In genomic region chr7:30430777-30431176, GRCh38 we compare ENCODE assay signal across 10 cellular contexts. TPM values are rescaled to one million over a fixed set of nuclear protein-coding genes. Genes with fewer than 3 reads are reported as not detected.
DNase-seq lines count a peak whose midpoint lies in the region; TF ChIP-seq lines count a peak whose summit lies in the region.
"Had no signal": no experiment of that assay in that cellular context is flagged by ENCODE, and none has a peak within 500 bp of the region (broad histone marks: within the 10 kb centered on the region; RNA-seq: fewer than 3 reads in every experiment).

No MANE protein-coding gene starts in this region.

- POLR2A ChIA-PET in GM10248 (lab: Yijun Ruan, JAX): no interaction called here

- H3K4me1 ChIP-seq in mucosa of rectum (ENCODE audit: control insufficient read depth in 2 of 2, insufficient read depth in 2 of 2, low read length in 2 of 2): peaks cover 31 to 48% of the 10 kb centered on the region in 2 donors
- H3K4me1 ChIP-seq in smooth muscle cell (ENCODE audit: low read depth): no peaks in the 10 kb centered on the region
- no peaks in the 10 kb centered on the region for H3K4me1 ChIP-seq in mesendoderm (ENCODE audit: control insufficient read depth, low read depth, low read length)

- H3K9me3 ChIP-seq in mucosa of rectum (ENCODE audit: control insufficient read depth in 2 of 2, low read length in 2 of 2): no peaks in the 10 kb centered on the region
- no peaks in the 10 kb centered on the region for H3K9me3 ChIP-seq in smooth muscle cell (replicated peaks; ENCODE audit: low read depth)

- no peaks in the 10 kb centered on the region for H3K27me3 ChIP-seq in mucosa of rectum (ENCODE audit: control insufficient read depth in 2 of 2, insufficient read depth in 2 of 2, low read length in 2 of 2)
- H3K27me3 ChIP-seq in smooth muscle cell (ENCODE audit: low read depth): no peaks in the 10 kb centered on the region
- no peaks in the 10 kb centered on the region for H3K27me3 ChIP-seq in mesendoderm (ENCODE audit: insufficient read depth, low read length, poor library complexity)

- WGBS in smooth muscle cell (ENCODE audit: low lambda C conversion rate): 75% methylated on average over 1 of the region's 1 CpG
- no CpG with 5 or more reads among the region's 1 CpG for WGBS in mesendoderm (ENCODE audit: extremely low coverage, insufficient coverage, low lambda C conversion rate)

- no peaks in the 10 kb centered on the region for H3K79me1 ChIP-seq in mesendoderm (ENCODE audit: low read length)

- no peaks in the 10 kb centered on the region for H4K20me1 ChIP-seq in smooth muscle cell (ENCODE audit: low read depth)

- in situ Hi-C loops in KBM-7 (cut with MboI; ENCODE audit: low pct_unique_long_range_greater_than_20kb, low sequenced_read_pairs): no loop called here

- no peak overlapping the region for H2BK5ac ChIP-seq in mesendoderm (ENCODE audit: low read length)

- H2BK15ac ChIP-seq in mesendoderm (replicated peaks; ENCODE audit: low read depth): no peak overlapping the region

- H3K9ac ChIP-seq in mucosa of rectum (ENCODE audit: low read depth in 1 of 2, low read length in 2 of 2): peak overlapping the region; percentile 28 to 61
- no peak overlapping the region for H3K9ac ChIP-seq in smooth muscle cell (ENCODE audit: low read depth)
- no peak overlapping the region for H3K9ac ChIP-seq in mesendoderm (ENCODE audit: low read length)

- H3K56ac ChIP-seq in mesendoderm (ENCODE audit: low read length): no peak overlapping the region

- no peak overlapping the region for H2AFZ ChIP-seq in smooth muscle cell (ENCODE audit: low read depth)

- H4K8ac ChIP-seq in mesendoderm (ENCODE audit: low read depth, low read length): no peak overlapping the region

- no peak overlapping the region for H2BK120ac ChIP-seq in mesendoderm (ENCODE audit: low read depth, low read length)

- peak overlapping the region; percentile 89 for H3K27ac ChIP-seq in C4-2B
- peak overlapping the region; percentile 92 to 94 for H3K27ac ChIP-seq in mucosa of rectum (ENCODE audit: low read depth in 2 of 2, low read length in 2 of 2)
- no peak overlapping the region for H3K27ac ChIP-seq in smooth muscle cell (ENCODE audit: low read depth)
- H3K27ac ChIP-seq in mesendoderm (ENCODE audit: low read depth, low read length): no peak overlapping the region
- H3K27ac ChIP-seq: WERI-Rb-1 had no signal

- no peak overlapping the region for H3K18ac ChIP-seq in mesendoderm (ENCODE audit: low read length)

- H3K4ac ChIP-seq in mesendoderm (ENCODE audit: low read depth, low read length): no peak overlapping the region

- CTCF ChIA-PET in GM10248 (lab: Yijun Ruan, JAX): interaction anchor here (0.8 kb wide), 2 partner anchors 8 to 19 kb away, joined by 3 read pairs; no protein-coding TSS in a partner anchor

- peak; percentile 61 for DNase-seq in KBM-7
- peak; percentile 62 for DNase-seq in SKM-1 (lab: John Stamatoyannopoulos, UW; ENCODE audit: unreplicated experiment)
- no peak for DNase-seq in GM10248 (ENCODE audit: extremely low spot score)
- DNase-seq in smooth muscle cell (lab: John Stamatoyannopoulos, UW; ENCODE audit: unreplicated experiment): no peak
- no peak for DNase-seq in germinal center (ENCODE audit: low spot score)
- DNase-seq in mesendoderm: no peak
- DNase-seq: stimulated activated naive CD8-positive, alpha-beta T cell treated with anti-CD3 and anti-CD28 coated beads, Interleukin-15, Interleukin-2, amounts not matched to agents 100 U/mL and 50 U/mL, for 24 hours; WERI-Rb-1 had no signal

- no peak overlapping the region for H4K5ac ChIP-seq in mesendoderm (ENCODE audit: low read length)

- H3K4me2 ChIP-seq in smooth muscle cell (no peak overlapping the region), mesendoderm (ENCODE audit: low read length) (no peak overlapping the region)

- no peaks in the 10 kb centered on the region for H3F3A ChIP-seq in smooth muscle cell (ENCODE audit: low read depth)

- no peak overlapping the region for H3K23ac ChIP-seq in mesendoderm (ENCODE audit: low read length)

- no peak for TF ChIP-seq CTCF in C4-2B (conservative IDR thresholded peaks at IDR 0.05)
- TF ChIP-seq CTCF in GM10248 (IDR thresholded peaks at IDR 0.05; ENCODE audit: control extremely low read depth, extremely low read depth, low read depth, missing control alignments): no peak
- no peak for TF ChIP-seq CTCF in smooth muscle cell (IDR thresholded peaks at IDR 0.05; ENCODE audit: borderline replicate concordance, insufficient read depth, poor library complexity, severe bottlenecking)

- H3K79me2 ChIP-seq in smooth muscle cell (ENCODE audit: low read depth) (no peaks in the 10 kb centered on the region), mesendoderm (ENCODE audit: control insufficient read depth, insufficient read depth, low read length) (no peaks in the 10 kb centered on the region)

- H3K4me3 ChIP-seq in mucosa of rectum (ENCODE audit: low read length in 2 of 2): peak overlapping the region; percentile 6 to 38
- H3K4me3 ChIP-seq in smooth muscle cell: no peak overlapping the region
- no peak overlapping the region for H3K4me3 ChIP-seq in mesendoderm (ENCODE audit: low read length)

- no peak overlapping the region for H2AK5ac ChIP-seq in mesendoderm (ENCODE audit: low read length)

- peaks cover 5% of the 10 kb centered on the region in 2 donors for H3K36me3 ChIP-seq in mucosa of rectum (ENCODE audit: control insufficient read depth in 2 of 2, insufficient read depth in 2 of 2, low read length in 2 of 2)
- peaks cover 4% of the 10 kb centered on the region for H3K36me3 ChIP-seq in smooth muscle cell (ENCODE audit: low read depth)
- H3K36me3 ChIP-seq in mesendoderm (ENCODE audit: control insufficient read depth, insufficient read depth, low read length): no peaks in the 10 kb centered on the region
- H3K36me3 ChIP-seq: WERI-Rb-1 had no signal

RNA-seq across cellular contexts. Expression of gene NOD1, which starts 47.8 kb away (rescaled TPM):
- total RNA-seq in smooth muscle cell: 10.5 and 13.4 TPM in 2 replicates
- 8.6 and 9.7 TPM in 2 replicates for polyA plus RNA-seq in smooth muscle cell
- polyA plus RNA-seq in mesendoderm (2013, experiment 1 of 2): 5.5 TPM
- polyA plus RNA-seq in mesendoderm (2013, experiment 2 of 2): 5.2 TPM

Comparison
In these comparisons a context has a peak if more than half of its experiments do, and no peak if none do; other contexts are left out.
1. H3K27ac ChIP-seq: peak in C4-2B (single experiment) and mucosa of rectum (2 of 2); none in smooth muscle cell (single experiment) and mesendoderm (single experiment).
2. DNase-seq: peak in KBM-7 (single experiment) and SKM-1 (single experiment); none in GM10248 (single experiment), smooth muscle cell (single experiment), germinal center (single experiment) and mesendoderm (single experiment).
3. H3K4me3 ChIP-seq: peak in mucosa of rectum (2 of 2); none in smooth muscle cell (single experiment) and mesendoderm (single experiment).
4. H3K9ac ChIP-seq: peak in mucosa of rectum (2 of 2); none in smooth muscle cell (single experiment) and mesendoderm (single experiment).